ENCODE assay signal across 1 cellular context in the genomic region with DNA sequence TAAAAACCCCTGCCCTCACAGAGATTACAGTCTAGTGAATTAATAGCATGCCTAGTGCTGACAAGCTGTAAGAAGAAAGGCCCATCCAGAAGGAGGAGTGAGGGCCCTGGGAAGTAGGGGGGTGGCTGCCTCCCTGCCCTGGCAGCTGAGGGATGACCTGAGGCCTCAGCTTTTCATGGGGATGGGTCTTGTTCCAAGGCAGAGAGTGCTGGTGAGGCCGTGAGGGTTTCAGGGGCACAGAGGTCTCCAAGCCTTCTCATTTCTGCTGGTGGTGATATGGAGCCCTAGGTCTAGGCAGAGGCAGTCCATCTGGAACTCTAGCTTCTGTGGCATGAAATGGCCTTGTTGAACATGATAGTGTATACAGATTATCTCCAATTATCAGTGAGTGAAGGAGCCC.
TF ChIP-seq lines count a peak whose summit lies in the region.

No MANE protein-coding gene starts in this region.

TF ChIP-seq in HepG2, 621 proteins besides CTCF, POLR2A, EP300 and RAD21 (continued from another document):
- TF ChIP-seq ZNF441 (CRISPR knock-in tag; IDR thresholded peaks at IDR 0.05; ENCODE audit: borderline replicate concordance) (no peak), ZNF687 (CRISPR knock-in tag; IDR thresholded peaks at IDR 0.05) (no peak), ETV6 (CRISPR knock-in tag; conservative IDR thresholded peaks at IDR 0.05) (no peak), EEA1 (CRISPR knock-in tag; IDR thresholded peaks at IDR 0.05; ENCODE audit: borderline replicate concordance) (no peak), TRIM24 (CRISPR knock-in tag; IDR thresholded peaks at IDR 0.05) (no peak), TCF12 (IDR thresholded peaks at IDR 0.05) (no peak), TCF12 (CRISPR knock-in tag; IDR thresholded peaks at IDR 0.05) (no peak), ZNF101 (CRISPR knock-in tag; IDR thresholded peaks at IDR 0.05; ENCODE audit: borderline replicate concordance, low read depth) (no peak), REL (CRISPR knock-in tag; conservative IDR thresholded peaks at IDR 0.05) (no peak), ZNF841 (CRISPR knock-in tag; IDR thresholded peaks at IDR 0.05; ENCODE audit: borderline replicate concordance) (no peak), MBNL3 (CRISPR knock-in tag; conservative IDR thresholded peaks at IDR 0.05) (no peak), FOXJ3 (CRISPR knock-in tag; IDR thresholded peaks at IDR 0.05; ENCODE audit: borderline replicate concordance) (no peak), HOXA7 (CRISPR knock-in tag; IDR thresholded peaks at IDR 0.05) (no peak), ADNP (CRISPR knock-in tag; IDR thresholded peaks at IDR 0.05) (no peak)
- TF ChIP-seq, protein P1, sequence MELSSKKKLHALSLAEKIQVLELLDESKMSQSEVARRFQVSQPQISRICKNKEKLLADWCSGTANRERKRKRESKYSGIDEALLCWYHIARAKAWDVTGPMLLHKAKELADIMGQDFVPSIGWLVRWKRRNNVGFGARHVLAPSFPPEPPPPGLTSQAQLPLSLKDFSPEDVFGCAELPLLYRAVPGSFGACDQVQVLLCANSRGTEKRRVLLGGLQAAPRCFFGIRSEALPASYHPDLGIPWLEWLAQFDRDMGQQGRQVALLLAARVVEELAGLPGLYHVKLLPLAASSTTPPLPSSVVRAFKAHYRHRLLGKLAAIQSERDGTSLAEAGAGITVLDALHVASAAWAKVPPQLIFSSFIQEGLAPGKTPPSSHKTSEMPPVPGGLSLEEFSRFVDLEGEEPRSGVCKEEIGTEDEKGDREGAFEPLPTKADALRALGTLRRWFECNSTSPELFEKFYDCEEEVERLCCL (CRISPR knock-in tag; IDR thresholded peaks at IDR 0.05; ENCODE audit: borderline replicate concordance), result no peak
- TF ChIP-seq, protein P2, sequence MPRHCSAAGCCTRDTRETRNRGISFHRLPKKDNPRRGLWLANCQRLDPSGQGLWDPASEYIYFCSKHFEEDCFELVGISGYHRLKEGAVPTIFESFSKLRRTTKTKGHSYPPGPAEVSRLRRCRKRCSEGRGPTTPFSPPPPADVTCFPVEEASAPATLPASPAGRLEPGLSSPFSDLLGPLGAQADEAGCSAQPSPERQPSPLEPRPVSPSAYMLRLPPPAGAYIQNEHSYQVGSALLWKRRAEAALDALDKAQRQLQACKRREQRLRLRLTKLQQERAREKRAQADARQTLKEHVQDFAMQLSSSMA (CRISPR knock-in tag; IDR thresholded peaks at IDR 0.05), result no peak
- TF ChIP-seq, protein P3, sequence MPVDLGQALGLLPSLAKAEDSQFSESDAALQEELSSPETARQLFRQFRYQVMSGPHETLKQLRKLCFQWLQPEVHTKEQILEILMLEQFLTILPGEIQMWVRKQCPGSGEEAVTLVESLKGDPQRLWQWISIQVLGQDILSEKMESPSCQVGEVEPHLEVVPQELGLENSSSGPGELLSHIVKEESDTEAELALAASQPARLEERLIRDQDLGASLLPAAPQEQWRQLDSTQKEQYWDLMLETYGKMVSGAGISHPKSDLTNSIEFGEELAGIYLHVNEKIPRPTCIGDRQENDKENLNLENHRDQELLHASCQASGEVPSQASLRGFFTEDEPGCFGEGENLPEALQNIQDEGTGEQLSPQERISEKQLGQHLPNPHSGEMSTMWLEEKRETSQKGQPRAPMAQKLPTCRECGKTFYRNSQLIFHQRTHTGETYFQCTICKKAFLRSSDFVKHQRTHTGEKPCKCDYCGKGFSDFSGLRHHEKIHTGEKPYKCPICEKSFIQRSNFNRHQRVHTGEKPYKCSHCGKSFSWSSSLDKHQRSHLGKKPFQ (CRISPR knock-in tag; IDR thresholded peaks at IDR 0.05; ENCODE audit: insufficient replicate concordance), result no peak
TF ChIP-seq in HepG2: peak in this region for 0.
